In the genomic region with DNA sequence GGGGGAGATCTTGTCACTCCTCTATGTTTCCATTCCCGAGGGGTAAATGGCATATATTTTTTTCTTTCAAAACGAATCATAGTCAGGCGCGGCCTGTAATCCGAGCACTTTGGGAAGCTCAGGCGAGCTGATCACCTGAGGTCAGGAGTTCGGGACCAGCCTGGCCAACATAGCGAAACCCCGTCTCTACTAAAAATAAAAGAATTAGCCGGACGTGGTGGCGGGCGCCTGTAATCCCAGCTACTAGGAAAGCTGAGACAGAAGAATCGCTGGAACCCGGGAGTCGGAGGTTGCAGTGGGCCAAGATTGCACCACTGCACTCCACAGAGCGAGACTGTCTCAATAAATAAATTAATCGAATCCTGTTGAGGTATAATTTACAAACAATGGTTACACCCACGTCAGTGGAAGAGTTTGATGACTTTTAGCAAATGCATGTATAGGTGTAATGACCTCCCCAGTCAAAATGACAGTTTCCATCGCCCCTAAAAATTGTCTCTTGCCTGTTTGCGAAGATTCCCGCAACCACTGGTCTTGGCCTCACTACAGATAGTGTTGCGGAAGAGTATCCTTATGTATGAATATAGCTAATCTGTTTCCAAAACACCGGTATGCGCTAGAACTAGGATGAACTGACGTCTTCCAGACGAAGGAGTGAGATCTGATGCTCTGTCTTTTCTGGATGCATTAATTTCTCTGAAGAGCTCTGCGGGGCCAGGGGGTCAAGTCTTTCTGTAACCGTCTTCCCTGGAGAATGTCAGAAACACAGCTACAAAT, we compare ENCODE assay signal across 8 cellular contexts. TPM values are rescaled to one million over a fixed set of nuclear protein-coding genes. Genes with fewer than 3 reads are reported as not detected.
A peak's percentile ranks its signal among the peaks of the same experiment; 100 is the strongest.
DNase-seq lines count a peak whose midpoint lies in the region; ATAC-seq and TF ChIP-seq lines count a peak whose summit lies in the region.

No MANE protein-coding gene starts in this region.

- ATAC-seq in HG03159 (IDR thresholded peaks at IDR 0.05; ENCODE audit: unreplicated experiment), result no peak
- ATAC-seq in GM18858 (IDR thresholded peaks at IDR 0.05; ENCODE audit: unreplicated experiment), result no peak
- no peak for ATAC-seq in activated CD4-positive, CD25-positive, alpha-beta regulatory T cell treated with anti-CD3 and anti-CD28 coated beads, Interleukin-2, amount 50 U/mL, for 24 hours

- TF ChIP-seq CTCF in AG04450 (IDR thresholded peaks at IDR 0.05; ENCODE audit: low read depth, low read length), result no peak

- H3K27ac ChIP-seq in AG04450 (ENCODE audit: low read depth, low read length), result peak overlapping the region; percentile 47
- H3K27ac ChIP-seq in caudate nucleus (ENCODE audit: low read depth, low read length), result peak overlapping the region; percentile 67
- H3K27ac ChIP-seq in muscle layer of duodenum (ENCODE audit: low read length), result peak overlapping the region; percentile 95

- DNase-seq in AG04450 (ENCODE audit: low read depth, low spot score), result no peak
- no peak for DNase-seq in Jurkat, Clone E6-1 (ENCODE audit: low read depth, low spot score)
- no peak for DNase-seq in caudate nucleus (lab: John Stamatoyannopoulos, UW)
- DNase-seq in NCI-H2107 treated with DMSO at 0.1 percent for 48 hours (lab: John Stamatoyannopoulos, UW; ENCODE audit: unreplicated experiment), result no peak

- H3K9me3 ChIP-seq in AG04450 (ENCODE audit: control insufficient read depth, insufficient read depth, low read length), result no peaks in the 10 kb centered on the region
- H3K9me3 ChIP-seq in muscle layer of duodenum (ENCODE audit: control insufficient read depth in 1 of 2, low read length in 2 of 2), result no peaks in the 10 kb centered on the region

- H3K36me3 ChIP-seq in muscle layer of duodenum (ENCODE audit: control insufficient read depth in 1 of 2, insufficient read depth in 2 of 2, low read length in 2 of 2), result peaks cover 6 to 11% of the 10 kb centered on the region in 2 donors

- POLR2A ChIA-PET in AG04450 (lab: Yijun Ruan, JAX), result interaction anchor here (0.5 to 1.3 kb wide), 2 partner anchors 25 to 190 kb away, joined by 3 to 6 read pairs; partner anchors contain the start of gene MTR

- CTCF ChIA-PET in AG04450 (lab: Charles Lee), result interaction anchor here (1.3 to 3.0 kb wide), 2 partner anchors 154 to 782 kb away, joined by 7 to 23 read pairs; no protein-coding TSS in a partner anchor

- H3K4me3 ChIP-seq in AG04450 (ENCODE audit: low read depth, low read length) (peak overlapping the region; percentile 98), muscle layer of duodenum (ENCODE audit: low read depth in 1 of 2, low read length in 2 of 2) (peak overlapping the region; percentile 81 to 100)
- peak overlapping the region; percentile 95 for H3K4me3 ChIP-seq in Jurkat, Clone E6-1 (ENCODE audit: low read length)

- peaks cover 0 to 17% of the 10 kb centered on the region in 2 donors for H3K4me1 ChIP-seq in muscle layer of duodenum (ENCODE audit: control insufficient read depth in 1 of 2, insufficient read depth in 2 of 2, low read length in 2 of 2)

- H3K27me3 ChIP-seq in AG04450 (ENCODE audit: control insufficient read depth, insufficient read depth, low read length) (no peaks in the 10 kb centered on the region), muscle layer of duodenum (ENCODE audit: low read depth, low read length) (no peaks in the 10 kb centered on the region)

RNA-seq across cellular contexts. Expression of gene HEATR1, which starts 0.9 kb away (rescaled TPM):
- 19.3 and 24.9 TPM in 2 replicates for polyA plus RNA-seq in AG04450 (2011; rRNA removed)
- 49.6 and 68.2 TPM in 2 replicates for polyA minus RNA-seq in AG04450 (2011; rRNA and poly(A)+ RNA removed)
- 26.0 TPM for polyA plus RNA-seq in Jurkat, Clone E6-1 (2012; ENCODE audit: insufficient read depth, insufficient read length)
